In the genomic region with DNA sequence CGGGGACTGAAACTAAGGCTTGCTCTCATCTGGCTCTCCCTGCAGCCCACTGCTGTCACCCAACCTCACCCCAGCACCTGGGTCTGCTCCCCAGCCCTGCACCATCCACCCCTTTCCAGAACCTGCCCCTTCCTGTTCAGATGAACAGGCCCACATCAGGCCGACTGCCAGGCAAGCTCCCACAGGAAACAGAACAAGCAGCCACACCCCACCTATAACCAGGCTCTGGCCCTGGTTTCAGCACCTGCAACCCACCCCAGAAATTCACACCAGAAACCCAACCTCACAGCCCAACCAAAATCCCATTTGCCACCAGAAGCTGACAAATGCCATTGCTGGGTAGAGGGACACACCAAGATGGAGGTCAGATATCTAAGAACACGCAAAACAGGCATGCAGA, we compare ENCODE assay signal across 12 cellular contexts.
DNase-seq lines count a peak whose midpoint lies in the region; ATAC-seq lines count a peak whose summit lies in the region.
"Had no signal": no experiment of that assay in that cellular context is flagged by ENCODE, and none has a peak within 500 bp of the region (broad histone marks: within the 10 kb centered on the region; RNA-seq: fewer than 3 reads in every experiment).

No MANE protein-coding gene starts in this region.

- peaks cover 17% of the 10 kb centered on the region for H3K36me3 Mint-ChIP-seq in activated CD8-positive, alpha-beta memory T cell treated with anti-CD3 and anti-CD28 coated beads, Interleukin-2, amount 10 ng/mL, durations not matched to agents 7 days and 5 days
- no peaks in the 10 kb centered on the region for H3K36me3 Mint-ChIP-seq in activated T-helper 17 cell treated with anti-CD3 and anti-CD28 coated beads, Interleukin-2, amount 50 U/mL, for 72 hours (ENCODE audit: low read depth)
- no peaks in the 10 kb centered on the region for H3K36me3 Mint-ChIP-seq in stimulated activated memory B cell treated with anti-CD40 and anti-IgM and Interleukin-4, amounts not matched to agents 10 μg/mL and 1 μg/mL and 100 μg/mL, for 72 hours

- CTCF ChIA-PET in activated CD8-positive, alpha-beta memory T cell treated with anti-CD3 and anti-CD28 coated beads, Interleukin-2, amount 10 ng/mL, durations not matched to agents 7 days and 5 days (lab: Charles Lee): interaction anchor here (1.1 to 12.6 kb wide), 6 partner anchors 11 to 777 kb away, joined by 3 to 117 read pairs (median 5); no protein-coding TSS in a partner anchor

- ATAC-seq in activated CD8-positive, alpha-beta memory T cell treated with anti-CD3 and anti-CD28 coated beads, Interleukin-2, amount 10 ng/mL, durations not matched to agents 7 days and 5 days: peak; percentile 64
- ATAC-seq in HG02943 (IDR thresholded peaks at IDR 0.05; ENCODE audit: low read depth, unreplicated experiment) (peak; percentile 38), HG03025 (IDR thresholded peaks at IDR 0.05; ENCODE audit: low FRiP score, unreplicated experiment) (no peak)
- ATAC-seq in activated T-helper 17 cell treated with anti-CD3 and anti-CD28 coated beads, Interleukin-2, amount 50 U/mL, for 72 hours (replicated peaks): no peak
- no peak for ATAC-seq in stimulated activated memory B cell treated with anti-CD40 and anti-IgM and Interleukin-4, amounts not matched to agents 10 μg/mL and 1 μg/mL and 100 μg/mL, for 72 hours

- DNase-seq in activated CD8-positive, alpha-beta memory T cell treated with anti-CD3 and anti-CD28 coated beads, Interleukin-2, amount 10 ng/mL, durations not matched to agents 7 days and 5 days: peak; percentile 67
- no peak for DNase-seq in activated CD8-positive, alpha-beta memory T cell treated with anti-CD3 and anti-CD28 coated beads for 24 hours
- DNase-seq in NCI-H1048 (lab: John Stamatoyannopoulos, UW): no peak
- no peak for DNase-seq in SW 1271 (lab: John Stamatoyannopoulos, UW)
- DNase-seq: amygdala; MV-4-11; stimulated activated CD4-positive, alpha-beta T cell treated with anti-CD3 and anti-CD28 coated beads, Interleukin-12 subunit alpha, Interleukin-12 subunit beta, amount 100 ng/mL, for 4 hours; T-helper 9 cell had no signal

- H3K9me3 Mint-ChIP-seq in activated CD8-positive, alpha-beta memory T cell treated with anti-CD3 and anti-CD28 coated beads, Interleukin-2, amount 10 ng/mL, durations not matched to agents 7 days and 5 days (ENCODE audit: low read depth): no peaks in the 10 kb centered on the region
- peaks cover 6% of the 10 kb centered on the region for H3K9me3 Mint-ChIP-seq in activated T-helper 17 cell treated with anti-CD3 and anti-CD28 coated beads, Interleukin-2, amount 50 U/mL, for 72 hours
- H3K9me3 Mint-ChIP-seq in stimulated activated memory B cell treated with anti-CD40 and anti-IgM and Interleukin-4, amounts not matched to agents 10 μg/mL and 1 μg/mL and 100 μg/mL, for 72 hours: no peaks in the 10 kb centered on the region

- peaks cover 75% of the 10 kb centered on the region for H3K4me1 Mint-ChIP-seq in activated CD8-positive, alpha-beta memory T cell treated with anti-CD3 and anti-CD28 coated beads, Interleukin-2, amount 10 ng/mL, durations not matched to agents 7 days and 5 days
- peaks cover 50% of the 10 kb centered on the region for H3K4me1 Mint-ChIP-seq in activated T-helper 17 cell treated with anti-CD3 and anti-CD28 coated beads, Interleukin-2, amount 50 U/mL, for 72 hours
- H3K4me1 Mint-ChIP-seq in stimulated activated memory B cell treated with anti-CD40 and anti-IgM and Interleukin-4, amounts not matched to agents 10 μg/mL and 1 μg/mL and 100 μg/mL, for 72 hours: peaks cover 63% of the 10 kb centered on the region

- peak overlapping the region; percentile 93 for H3K27ac Mint-ChIP-seq in activated CD8-positive, alpha-beta memory T cell treated with anti-CD3 and anti-CD28 coated beads, Interleukin-2, amount 10 ng/mL, durations not matched to agents 7 days and 5 days
- H3K27ac Mint-ChIP-seq in activated T-helper 17 cell treated with anti-CD3 and anti-CD28 coated beads, Interleukin-2, amount 50 U/mL, for 72 hours: peak overlapping the region; percentile 92
- peak overlapping the region; percentile 79 for H3K27ac Mint-ChIP-seq in stimulated activated memory B cell treated with anti-CD40 and anti-IgM and Interleukin-4, amounts not matched to agents 10 μg/mL and 1 μg/mL and 100 μg/mL, for 72 hours

- no peaks in the 10 kb centered on the region for H3K27me3 Mint-ChIP-seq in activated CD8-positive, alpha-beta memory T cell treated with anti-CD3 and anti-CD28 coated beads, Interleukin-2, amount 10 ng/mL, durations not matched to agents 7 days and 5 days
- H3K27me3 Mint-ChIP-seq in activated T-helper 17 cell treated with anti-CD3 and anti-CD28 coated beads, Interleukin-2, amount 50 U/mL, for 72 hours: no peaks in the 10 kb centered on the region
- no peaks in the 10 kb centered on the region for H3K27me3 Mint-ChIP-seq in stimulated activated memory B cell treated with anti-CD40 and anti-IgM and Interleukin-4, amounts not matched to agents 10 μg/mL and 1 μg/mL and 100 μg/mL, for 72 hours

- no peak overlapping the region for H3K4me3 Mint-ChIP-seq in activated CD8-positive, alpha-beta memory T cell treated with anti-CD3 and anti-CD28 coated beads, Interleukin-2, amount 10 ng/mL, durations not matched to agents 7 days and 5 days
- peak overlapping the region; percentile 67 for H3K4me3 Mint-ChIP-seq in activated T-helper 17 cell treated with anti-CD3 and anti-CD28 coated beads, Interleukin-2, amount 50 U/mL, for 72 hours
- no peak overlapping the region for H3K4me3 Mint-ChIP-seq in stimulated activated memory B cell treated with anti-CD40 and anti-IgM and Interleukin-4, amounts not matched to agents 10 μg/mL and 1 μg/mL and 100 μg/mL, for 72 hours

Comparison
In these comparisons a context has a peak if more than half of its experiments do, and no peak if none do; other contexts are left out.
1. ATAC-seq: peak in activated CD8-positive, alpha-beta memory T cell treated with anti-CD3 and anti-CD28 coated beads, Interleukin-2, amount 10 ng/mL, durations not matched to agents 7 days and 5 days (single experiment) and HG02943 (single experiment); none in activated T-helper 17 cell treated with anti-CD3 and anti-CD28 coated beads, Interleukin-2, amount 50 U/mL, for 72 hours (single experiment), stimulated activated memory B cell treated with anti-CD40 and anti-IgM and Interleukin-4, amounts not matched to agents 10 μg/mL and 1 μg/mL and 100 μg/mL, for 72 hours (single experiment) and HG03025 (single experiment).
2. Peak in every context shown above with its lines, with median percentiles within 50 percentile points of each other: H3K27ac Mint-ChIP-seq.